ENCODE assay signal across 1 cellular context in genomic region chr17:32489320-32490100, GRCh38.
TF ChIP-seq lines count a peak whose summit lies in the region.

No MANE protein-coding gene starts in this region.

TF ChIP-seq in GM12878, 131 proteins besides CTCF, POLR2A, EP300 and RAD21 (continues in another document):
- TF ChIP-seq PRDM15 (CRISPR knock-in tag; IDR thresholded peaks at IDR 0.05) (no peak), E4F1 (IDR thresholded peaks at IDR 0.05; ENCODE audit: borderline replicate concordance, partially characterized antibody) (no peak), RAD51 (IDR thresholded peaks at IDR 0.05) (no peak), HSF1 (IDR thresholded peaks at IDR 0.05; ENCODE audit: low read depth, low read length) (no peak), CREB1 (IDR thresholded peaks at IDR 0.05; ENCODE audit: low read depth) (0 out of 2 replicates have a peak, but pooled peaks have one; percentile 16), NKRF (conservative IDR thresholded peaks at IDR 0.05) (no peak), LARP7 (IDR thresholded peaks at IDR 0.05) (no peak), KDM1A (IDR thresholded peaks at IDR 0.05; ENCODE audit: borderline replicate concordance) (no peak), ZSCAN29 (IDR thresholded peaks at IDR 0.05) (no peak), YY1 (IDR thresholded peaks at IDR 0.05; ENCODE audit: low read depth, low read length) (no peak), SMARCA5 (IDR thresholded peaks at IDR 0.05) (no peak), RBBP5 (conservative IDR thresholded peaks at IDR 0.05) (no peak), ZNF622 (IDR thresholded peaks at IDR 0.05) (no peak), IRF5 (IDR thresholded peaks at IDR 0.05; ENCODE audit: borderline replicate concordance) (no peak), BCLAF1 (IDR thresholded peaks at IDR 0.05) (no peak), MYB (IDR thresholded peaks at IDR 0.05; ENCODE audit: borderline replicate concordance, low read depth, low read length) (no peak), GATAD2B (conservative IDR thresholded peaks at IDR 0.05; ENCODE audit: low read depth) (no peak), CUX1 (IDR thresholded peaks at IDR 0.05; ENCODE audit: insufficient replicate concordance, low read depth, low read length) (no peak), E2F8 (IDR thresholded peaks at IDR 0.05; ENCODE audit: low read depth, partially characterized antibody) (no peak), POLR2AphosphoS2 (IDR thresholded peaks at IDR 0.05; ENCODE audit: low read depth, low read length) (0 out of 2 replicates have a peak, but pooled peaks have one; percentile 42), CHD2 (IDR thresholded peaks at IDR 0.05; ENCODE audit: borderline replicate concordance, low read depth, low read length) (no peak), ZNF217 (IDR thresholded peaks at IDR 0.05) (no peak), POU2F2 (IDR thresholded peaks at IDR 0.05; ENCODE audit: borderline replicate concordance, low read depth, low read length) (0 out of 3 replicates have a peak, but pooled peaks have one; percentile 51), CEBPZ (IDR thresholded peaks at IDR 0.05; ENCODE audit: low read depth, low read length) (no peak)
